In the genomic region with DNA sequence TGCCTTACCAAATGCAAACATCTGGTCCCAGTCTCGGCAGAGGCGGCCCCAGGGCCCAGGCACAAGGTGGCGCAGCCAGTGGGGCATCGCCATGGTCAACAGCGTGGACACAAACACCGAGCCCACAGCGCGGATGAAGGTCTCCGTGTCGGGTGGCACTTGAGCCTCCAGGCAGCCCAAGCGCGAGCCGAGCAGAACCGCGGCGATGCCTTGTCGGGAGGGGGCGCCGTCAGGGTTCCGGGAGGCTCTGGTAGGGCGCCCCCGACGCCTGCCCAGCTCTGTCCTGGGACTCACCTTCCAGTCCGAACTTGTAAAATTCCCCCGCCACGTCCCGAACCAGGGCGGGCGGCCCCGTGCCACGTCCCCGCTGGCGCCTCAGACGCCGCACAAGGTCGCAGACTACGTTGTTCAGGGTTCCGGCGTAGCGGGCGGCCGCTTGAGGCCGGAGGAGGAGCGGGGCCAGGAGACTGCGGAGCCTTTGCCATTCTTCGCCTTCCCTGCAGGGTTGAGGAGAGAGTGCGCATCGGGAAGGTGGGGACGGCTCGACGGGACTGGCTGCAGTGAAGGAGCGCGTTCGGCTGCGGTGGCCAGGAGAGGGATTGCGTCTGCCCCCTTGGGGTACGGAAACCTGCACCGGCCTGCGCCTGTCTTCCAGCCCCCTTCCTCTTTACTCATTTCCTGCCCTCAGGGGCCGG, we compare ENCODE assay signal across 8 cellular contexts. TPM values are rescaled to one million over a fixed set of nuclear protein-coding genes. Genes with fewer than 3 reads are reported as not detected.
DNase-seq lines count a peak whose midpoint lies in the region; ATAC-seq and TF ChIP-seq lines count a peak whose summit lies in the region.

No MANE protein-coding gene starts in this region.

- intact Hi-C loops in heart right ventricle (cut with DNase I) (no loop called here), sciatic nerve (cut with DNase I) (no loop called here)

- TF ChIP-seq CTCF in heart right ventricle (IDR thresholded peaks at IDR 0.05), result peak in 6 of 9 donors; percentile 5 to 51 (median 44)

- H3K27ac ChIP-seq in heart right ventricle, result no peak overlapping the region

- H3K4me3 ChIP-seq in heart right ventricle, result peak overlapping the region; percentile 15 to 57 (median 44)

- DNase-seq in ELR (ENCODE audit: low read depth) (peak; percentile 88), NCI-H526 treated with DMSO at 0.1 percent for 48 hours (lab: John Stamatoyannopoulos, UW) (peak; percentile 21), heart right ventricle (peak in 1 of 2 donors; percentile 38), sciatic nerve (ENCODE audit: low spot score) (no peak), anterior cingulate cortex (lab: John Stamatoyannopoulos, UW) (no peak), OCI-M2 (lab: John Stamatoyannopoulos, UW; ENCODE audit: unreplicated experiment) (no peak)
- DNase-seq in activated effector memory CD4-positive, alpha-beta T cell treated with anti-CD3 and anti-CD28 coated beads, Interleukin-2, amount 50 U/mL, for 16 hours, result peak; percentile 85

- H3K27me3 ChIP-seq in heart right ventricle, result peaks cover 7 to 56% (median 45%) of the 10 kb centered on the region in 7 donors

- peaks cover 0 to 22% (median 0%) of the 10 kb centered on the region in 9 donors for H3K36me3 ChIP-seq in heart right ventricle

- ATAC-seq in GM21723 (IDR thresholded peaks at IDR 0.05; ENCODE audit: unreplicated experiment), result peak; percentile 77
- ATAC-seq in heart right ventricle, result peak; percentile 30 to 55 (median 46)
- peak; percentile 53 for ATAC-seq in sciatic nerve

- H3K9me3 ChIP-seq in heart right ventricle, result no peaks in the 10 kb centered on the region

- WGBS in heart right ventricle, 2 donors, result 1% methylated on average over 60 of the region's 60 CpGs

- H3K4me1 ChIP-seq in heart right ventricle, result peaks cover 15 to 33% (median 26%) of the 10 kb centered on the region in 9 donors

RNA-seq across cellular contexts. Expression of a gene that starts 1.7 kb away (rescaled TPM):
- total RNA-seq in heart right ventricle, result under 1 TPM in 2 of 10 donors, not detected in 8; 0.81 to 0.95 TPM
- under 1 TPM in 1 of 2 donors, not detected in 1; 0.14 TPM for polyA plus RNA-seq in heart right ventricle
- total RNA-seq in sciatic nerve, result 0.98 TPM

RNA-seq across cellular contexts. Expression of a gene that starts 6.8 kb away (rescaled TPM):
- 10 to 100 TPM in 2 of 10 donors, 1 to 10 TPM in 8; 5.6 to 15.0 (median 7.9) TPM for total RNA-seq in heart right ventricle
- 10 to 100 TPM; 10.9 to 29.4 TPM for polyA plus RNA-seq in heart right ventricle
- 13.4 TPM for total RNA-seq in sciatic nerve

RNA-seq across cellular contexts. Expression of a gene that starts 7.3 kb away (rescaled TPM):
- 1 to 10 TPM; 1.1 to 2.6 (median 1.6) TPM for total RNA-seq in heart right ventricle
- 1 to 10 TPM; 1.1 to 1.2 TPM for polyA plus RNA-seq in heart right ventricle
- 11.8 TPM for total RNA-seq in sciatic nerve

RNA-seq across cellular contexts. Expression of a gene that starts 10.2 kb away (rescaled TPM):
- total RNA-seq in heart right ventricle (10 to 100 TPM; 11.2 to 15.0 (median 13.3) TPM), sciatic nerve (10.6 TPM)
- polyA plus RNA-seq in heart right ventricle, result 10 to 100 TPM; 14.5 to 20.7 TPM

RNA-seq across cellular contexts. Expression of a gene that starts 13.0 kb away (rescaled TPM):
- total RNA-seq in heart right ventricle (10 to 100 TPM; 37.0 to 74.0 (median 52.0) TPM), sciatic nerve (54.0 TPM)
- polyA plus RNA-seq in heart right ventricle, result 10 to 100 TPM; 21.7 to 61.7 TPM

Comparison
In these comparisons a context has a peak if more than half of its experiments do, and no peak if none do; other contexts are left out.
1. DNase-seq: peak in ELR (single experiment), NCI-H526 treated with DMSO at 0.1 percent for 48 hours (single experiment) and activated effector memory CD4-positive, alpha-beta T cell treated with anti-CD3 and anti-CD28 coated beads, Interleukin-2, amount 50 U/mL, for 16 hours (single experiment); none in sciatic nerve (single experiment), anterior cingulate cortex (0 of 58) and OCI-M2 (single experiment).
2. Peak in every context shown above with its lines, with median percentiles within 50 percentile points of each other: ATAC-seq.